In the genomic region with DNA sequence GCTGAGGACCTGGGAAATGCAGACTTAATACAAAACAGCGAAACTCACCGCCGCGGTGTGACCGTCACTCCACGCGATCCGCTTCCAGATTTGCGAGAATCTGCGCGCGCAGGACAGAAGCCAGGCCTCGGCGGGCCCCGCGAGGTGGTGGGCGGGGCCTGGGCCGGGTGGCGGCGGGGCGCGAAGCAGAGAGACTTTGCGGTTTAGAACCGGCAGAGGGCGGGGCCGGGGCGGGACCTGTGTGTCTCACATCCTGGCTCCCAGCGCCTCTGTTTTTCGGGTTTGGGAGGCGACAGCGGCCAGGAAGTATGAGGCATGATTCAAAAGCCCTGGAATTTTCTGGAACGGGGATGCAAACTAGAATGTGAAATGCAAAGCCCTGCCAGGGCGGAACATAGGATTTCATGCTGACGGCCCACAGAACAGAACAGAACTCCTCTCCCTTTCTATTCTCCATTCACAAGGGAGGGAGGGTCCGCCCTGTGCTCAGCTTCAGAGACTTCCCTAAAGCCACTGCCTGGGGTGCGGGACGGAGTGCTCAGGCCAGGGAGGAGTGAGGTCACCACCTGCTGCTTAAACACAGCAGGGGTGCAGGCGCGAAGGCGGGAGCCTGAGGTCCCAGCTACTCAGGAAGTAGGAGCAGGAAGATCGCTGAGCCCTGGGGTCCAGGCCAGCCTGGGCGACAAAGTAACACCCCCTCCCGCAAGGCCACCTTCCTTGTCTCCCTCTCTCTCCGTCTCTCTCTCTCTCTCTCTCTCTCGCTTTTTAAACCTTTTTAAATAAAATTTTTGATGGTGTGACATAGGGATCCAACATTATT, we compare ENCODE assay signal across 8 cellular contexts. TPM values are rescaled to one million over a fixed set of nuclear protein-coding genes. Genes with fewer than 3 reads are reported as not detected.
DNase-seq lines count a peak whose midpoint lies in the region; ATAC-seq and TF ChIP-seq lines count a peak whose summit lies in the region.

No MANE protein-coding gene starts in this region.

- H3K27me3 Mint-ChIP-seq in T-cell = no peaks in the 10 kb centered on the region
- H3K27me3 Mint-ChIP-seq in type B pancreatic cell = no peaks in the 10 kb centered on the region

- TF ChIP-seq CTCF in HFF-Myc (IDR thresholded peaks at IDR 0.05; ENCODE audit: low read depth, low read length, missing control alignments) = no peak
- TF ChIP-seq CTCF in type B pancreatic cell (conservative IDR thresholded peaks at IDR 0.05) = peak; percentile 63

- H3K4me3 Mint-ChIP-seq in T-cell = peak overlapping the region; percentile 88 to 95 (median 91)
- peak overlapping the region; percentile 98 for H3K4me3 Mint-ChIP-seq in type B pancreatic cell

- H3K27ac Mint-ChIP-seq in T-cell (peak overlapping the region; percentile 75 to 94), type B pancreatic cell (peak overlapping the region; percentile 97)

- POLR2A ChIA-PET in T-cell (lab: Charles Lee) = no interaction called here

- peak; percentile 96 to 98 (median 97) for ATAC-seq in T-cell (replicated peaks in 1 of 4)
- peak; percentile 100 for ATAC-seq in left cardiac atrium

- H3K4me3 ChIP-seq in HFF-Myc (replicated peaks; ENCODE audit: low read depth, low read length) = peak overlapping the region; percentile 63

- peak; percentile 84 for DNase-seq in GF-D8 (lab: John Stamatoyannopoulos, UW)
- DNase-seq in HFF-Myc (ENCODE audit: extremely low read depth, low read depth) = peak; percentile 59
- peak; percentile 89 for DNase-seq in NCI-H1105 (lab: John Stamatoyannopoulos, UW)
- DNase-seq in T-cell = peak; percentile 81 to 93 (median 89)
- DNase-seq in amniotic stem cell (lab: John Stamatoyannopoulos, UW) = peak; percentile 91
- DNase-seq in left cardiac atrium = peak; percentile 97
- DNase-seq in posterior cingulate gyrus = peak; percentile 79 to 98 (median 90)
- peak; percentile 93 for DNase-seq in type B pancreatic cell (ENCODE audit: extremely low spot score, unreplicated experiment)

- intact Hi-C loops in left cardiac atrium (cut with DNase I) (loop anchor here in 1 of 2 donors (5.0 kb wide), 1 partner anchor 47 kb away; a partner anchor contains a TSS), posterior cingulate gyrus (cut with DNase I) (loop anchor here (5.0 kb wide), 2 partner anchors 42 to 53 kb away; a partner anchor contains a TSS)

- no peaks in the 10 kb centered on the region for H3K9me3 Mint-ChIP-seq in T-cell
- H3K9me3 Mint-ChIP-seq in type B pancreatic cell = no peaks in the 10 kb centered on the region

- H3K4me1 Mint-ChIP-seq in T-cell = peaks cover 29 to 32% (median 29%) of the 10 kb centered on the region in 3 donors
- peaks cover 25% of the 10 kb centered on the region for H3K4me1 Mint-ChIP-seq in type B pancreatic cell (ENCODE audit: unreplicated experiment)

- H3K36me3 Mint-ChIP-seq in T-cell (no peaks in the 10 kb centered on the region), type B pancreatic cell (peaks cover 12% of the 10 kb centered on the region)

- CTCF ChIA-PET in T-cell (lab: Charles Lee) = no interaction called here

RNA-seq across cellular contexts. Expression of a gene that starts 44.2 kb away (rescaled TPM):
- total RNA-seq in T-cell (10 to 100 TPM; 31.5 to 46.2 (median 37.0) TPM), left cardiac atrium (10 to 100 TPM in 1 of 2 donors, 1 to 10 TPM in 1; 9.2 to 11.3 TPM), type B pancreatic cell (ENCODE audit: low replicate concordance) (24.7 and 27.3 TPM in 2 replicates)

RNA-seq across cellular contexts. Expression of a gene that starts 52.5 kb away (rescaled TPM):
- total RNA-seq in T-cell = 10 to 100 TPM; 63.9 to 99.4 (median 84.6) TPM
- 10 to 100 TPM; 18.2 to 19.3 TPM for total RNA-seq in left cardiac atrium
- total RNA-seq in type B pancreatic cell (ENCODE audit: low replicate concordance) = 76.2 and 81.0 TPM in 2 replicates

Comparison
In these comparisons a context has a peak if more than half of its experiments do, and no peak if none do; other contexts are left out.
1. Peak in every context shown above with its lines: DNase-seq, ATAC-seq and H3K4me3 ChIP-seq.